Comparison of ENCODE assay signal across 16 cellular contexts in the genomic region with DNA sequence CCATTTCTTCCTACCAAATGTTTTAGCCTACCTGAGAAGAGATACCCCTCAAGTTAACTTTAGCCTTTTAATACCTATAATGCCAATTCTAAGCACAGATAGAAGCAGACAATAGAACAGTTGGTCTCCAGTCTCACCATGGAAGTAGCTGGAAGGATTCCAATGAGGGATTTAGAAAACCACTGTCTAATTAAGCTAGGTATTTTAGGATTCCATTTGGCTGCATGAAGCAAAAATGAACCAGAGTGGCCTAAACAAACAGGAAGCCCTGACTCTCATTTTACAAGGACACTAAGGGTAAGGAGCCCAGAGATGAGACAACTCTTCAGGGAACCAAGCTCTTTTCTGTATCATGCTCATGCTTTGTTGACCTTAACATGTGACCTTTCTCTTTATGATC.
DNase-seq lines count a peak whose midpoint lies in the region; ATAC-seq, FAIRE-seq and TF ChIP-seq lines count a peak whose summit lies in the region.
"Had no signal": no experiment of that assay in that cellular context is flagged by ENCODE, and none has a peak within 500 bp of the region (broad histone marks: within the 10 kb centered on the region; RNA-seq: fewer than 3 reads in every experiment).

No MANE protein-coding gene starts in this region.

- no peaks in the 10 kb centered on the region for H4K20me1 ChIP-seq in SK-N-SH (ENCODE audit: insufficient read depth)

- DNase-seq in SK-N-SH = no peak
- DNase-seq in NCI-H2171 (lab: John Stamatoyannopoulos, UW) = peak; percentile 23
- DNase-seq in choroid plexus epithelial cell (ENCODE audit: low read depth) = peak; percentile 34
- DNase-seq in activated CD4-positive, CD25-positive, alpha-beta regulatory T cell (lab: John Stamatoyannopoulos, UW) = no peak
- no peak for DNase-seq in H54 (ENCODE audit: insufficient read length, low spot score)
- no peak for DNase-seq in stimulated activated naive CD4-positive, alpha-beta T cell (lab: John Stamatoyannopoulos, UW)
- no peak for DNase-seq in central memory CD4-positive, alpha-beta T cell
- DNase-seq: cortex of kidney, DMS53, KG1, NCI-H2107, PC-3, thyroid gland had no signal

- no peaks in the 10 kb centered on the region for H3K36me3 ChIP-seq in SK-N-SH (replicated peaks in 1 of 2; ENCODE audit: control insufficient read depth in 1 of 2, insufficient read depth in 2 of 2, low read length in 1 of 2)
- H3K36me3 ChIP-seq: thyroid gland had no signal

- TF ChIP-seq POLR2A in H54 (IDR thresholded peaks at IDR 0.05; ENCODE audit: low read depth, low read length) = no peak

- no peak overlapping the region for H3K27ac ChIP-seq in SK-N-SH (ENCODE audit: low read depth in 2 of 2, low read length in 1 of 2)
- H3K27ac ChIP-seq: thyroid gland had no signal

- H3K4me1 ChIP-seq in SK-N-SH (ENCODE audit: control insufficient read depth in 1 of 2, insufficient read depth in 2 of 2, low read depth in 1 of 2, low read length in 1 of 2) = no peaks in the 10 kb centered on the region; a peak in 1 of 4 replicates
- H3K4me1 ChIP-seq: thyroid gland had no signal

- ATAC-seq in SK-N-SH treated with all-trans-retinoic acid at 6 μM for 48 hours = 0 out of 3 replicates have a peak, but pooled peaks have one; percentile 40
- ATAC-seq: activated CD4-positive, CD25-positive, alpha-beta regulatory T cell treated with anti-CD3 and anti-CD28 coated beads, Interleukin-2, amount 50 U/mL, for 24 hours; activated naive CD4-positive, alpha-beta T cell treated with anti-CD3 and anti-CD28 coated beads, Interleukin-2, amount 50 U/mL, for 72 hours; PC-3 had no signal

- no peak overlapping the region for H3K4me2 ChIP-seq in SK-N-SH

- FAIRE-seq in H54 (lab: Jason Lieb, UNC) = no peak

- no peaks in the 10 kb centered on the region for H3K9me2 ChIP-seq in SK-N-SH

- POLR2A ChIA-PET in SK-N-SH (lab: Yijun Ruan, JAX) = no interaction called here

- CTCF ChIA-PET in SK-N-SH (lab: Yijun Ruan, JAX) = no interaction called here

- TF ChIP-seq CTCF in SK-N-SH (IDR thresholded peaks at IDR 0.05) (no peak), choroid plexus epithelial cell (conservative IDR thresholded peaks at IDR 0.05; ENCODE audit: low read depth, low read length) (no peak)

- no peak for TF ChIP-seq EP300 in SK-N-SH (IDR thresholded peaks at IDR 0.05; ENCODE audit: borderline replicate concordance in 1 of 2, low read depth in 1 of 2, low read length in 1 of 2)

- no peaks in the 10 kb centered on the region for H3K9me3 ChIP-seq in SK-N-SH
- H3K9me3 ChIP-seq: thyroid gland had no signal

- no peaks in the 10 kb centered on the region for H3F3A ChIP-seq in SK-N-SH (replicated peaks; ENCODE audit: insufficient read depth)

- no peak overlapping the region for H3K9ac ChIP-seq in SK-N-SH

- no peaks in the 10 kb centered on the region for H3K79me2 ChIP-seq in SK-N-SH (ENCODE audit: insufficient read depth)

- H2AFZ ChIP-seq in SK-N-SH (ENCODE audit: low read depth) = no peak overlapping the region

- TF ChIP-seq RAD21 in SK-N-SH (IDR thresholded peaks at IDR 0.05; ENCODE audit: low read length) = no peak

- H3K4me3 ChIP-seq in SK-N-SH (ENCODE audit: low read depth in 2 of 2, low read length in 1 of 2) (no peak overlapping the region), choroid plexus epithelial cell (ENCODE audit: low read depth, low read length) (no peak overlapping the region)
- H3K4me3 ChIP-seq: thyroid gland had no signal

- no peaks in the 10 kb centered on the region for H3K27me3 ChIP-seq in SK-N-SH (ENCODE audit: insufficient read depth)
- H3K27me3 ChIP-seq: thyroid gland had no signal

TF ChIP-seq in SK-N-SH treated with all-trans-retinoic acid at 6 μM for 48 hours, 23 proteins besides CTCF, POLR2A, EP300 and RAD21 (continues in another document):
- TF ChIP-seq, protein P1, sequence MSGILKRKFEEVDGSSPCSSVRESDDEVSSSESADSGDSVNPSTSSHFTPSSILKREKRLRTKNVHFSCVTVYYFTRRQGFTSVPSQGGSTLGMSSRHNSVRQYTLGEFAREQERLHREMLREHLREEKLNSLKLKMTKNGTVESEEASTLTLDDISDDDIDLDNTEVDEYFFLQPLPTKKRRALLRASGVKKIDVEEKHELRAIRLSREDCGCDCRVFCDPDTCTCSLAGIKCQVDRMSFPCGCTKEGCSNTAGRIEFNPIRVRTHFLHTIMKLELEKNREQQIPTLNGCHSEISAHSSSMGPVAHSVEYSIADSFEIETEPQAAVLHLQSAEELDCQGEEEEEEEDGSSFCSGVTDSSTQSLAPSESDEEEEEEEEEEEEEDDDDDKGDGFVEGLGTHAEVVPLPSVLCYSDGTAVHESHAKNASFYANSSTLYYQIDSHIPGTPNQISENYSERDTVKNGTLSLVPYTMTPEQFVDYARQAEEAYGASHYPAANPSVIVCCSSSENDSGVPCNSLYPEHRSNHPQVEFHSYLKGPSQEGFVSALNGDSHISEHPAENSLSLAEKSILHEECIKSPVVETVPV (CRISPR knock-in tag; IDR thresholded peaks at IDR 0.05) = no peak
- TF ChIP-seq ZFP3 (CRISPR knock-in tag; IDR thresholded peaks at IDR 0.05) = no peak
- TF ChIP-seq, protein P2, sequence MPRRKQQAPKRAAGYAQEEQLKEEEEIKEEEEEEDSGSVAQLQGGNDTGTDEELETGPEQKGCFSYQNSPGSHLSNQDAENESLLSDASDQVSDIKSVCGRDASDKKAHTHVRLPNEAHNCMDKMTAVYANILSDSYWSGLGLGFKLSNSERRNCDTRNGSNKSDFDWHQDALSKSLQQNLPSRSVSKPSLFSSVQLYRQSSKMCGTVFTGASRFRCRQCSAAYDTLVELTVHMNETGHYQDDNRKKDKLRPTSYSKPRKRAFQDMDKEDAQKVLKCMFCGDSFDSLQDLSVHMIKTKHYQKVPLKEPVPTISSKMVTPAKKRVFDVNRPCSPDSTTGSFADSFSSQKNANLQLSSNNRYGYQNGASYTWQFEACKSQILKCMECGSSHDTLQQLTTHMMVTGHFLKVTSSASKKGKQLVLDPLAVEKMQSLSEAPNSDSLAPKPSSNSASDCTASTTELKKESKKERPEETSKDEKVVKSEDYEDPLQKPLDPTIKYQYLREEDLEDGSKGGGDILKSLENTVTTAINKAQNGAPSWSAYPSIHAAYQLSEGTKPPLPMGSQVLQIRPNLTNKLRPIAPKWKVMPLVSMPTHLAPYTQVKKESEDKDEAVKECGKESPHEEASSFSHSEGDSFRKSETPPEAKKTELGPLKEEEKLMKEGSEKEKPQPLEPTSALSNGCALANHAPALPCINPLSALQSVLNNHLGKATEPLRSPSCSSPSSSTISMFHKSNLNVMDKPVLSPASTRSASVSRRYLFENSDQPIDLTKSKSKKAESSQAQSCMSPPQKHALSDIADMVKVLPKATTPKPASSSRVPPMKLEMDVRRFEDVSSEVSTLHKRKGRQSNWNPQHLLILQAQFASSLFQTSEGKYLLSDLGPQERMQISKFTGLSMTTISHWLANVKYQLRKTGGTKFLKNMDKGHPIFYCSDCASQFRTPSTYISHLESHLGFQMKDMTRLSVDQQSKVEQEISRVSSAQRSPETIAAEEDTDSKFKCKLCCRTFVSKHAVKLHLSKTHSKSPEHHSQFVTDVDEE (CRISPR knock-in tag; IDR thresholded peaks at IDR 0.05) = no peak
- no peak for TF ChIP-seq PPARA (CRISPR knock-in tag; IDR thresholded peaks at IDR 0.05; ENCODE audit: borderline replicate concordance)
- TF ChIP-seq SNAI2 (CRISPR knock-in tag; IDR thresholded peaks at IDR 0.05) = no peak
- TF ChIP-seq ESRRG (CRISPR knock-in tag; IDR thresholded peaks at IDR 0.05) = no peak
- TF ChIP-seq OSR1 (CRISPR knock-in tag; IDR thresholded peaks at IDR 0.05) = no peak
- no peak for TF ChIP-seq RARB (CRISPR knock-in tag; IDR thresholded peaks at IDR 0.05)

TF ChIP-seq in SK-N-SH, 30 proteins besides CTCF, POLR2A, EP300 and RAD21:
- TF ChIP-seq SMC3 (IDR thresholded peaks at IDR 0.05; ENCODE audit: low read depth, low read length) (no peak), CHD2 (IDR thresholded peaks at IDR 0.05; ENCODE audit: low read length, partially characterized antibody) (no peak)
- TF ChIP-seq, protein P3, sequence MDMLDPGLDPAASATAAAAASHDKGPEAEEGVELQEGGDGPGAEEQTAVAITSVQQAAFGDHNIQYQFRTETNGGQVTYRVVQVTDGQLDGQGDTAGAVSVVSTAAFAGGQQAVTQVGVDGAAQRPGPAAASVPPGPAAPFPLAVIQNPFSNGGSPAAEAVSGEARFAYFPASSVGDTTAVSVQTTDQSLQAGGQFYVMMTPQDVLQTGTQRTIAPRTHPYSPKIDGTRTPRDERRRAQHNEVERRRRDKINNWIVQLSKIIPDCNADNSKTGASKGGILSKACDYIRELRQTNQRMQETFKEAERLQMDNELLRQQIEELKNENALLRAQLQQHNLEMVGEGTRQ (IDR thresholded peaks at IDR 0.05; ENCODE audit: borderline replicate concordance, low read depth, low read length) = no peak

Comparison
In these comparisons a context has a peak if more than half of its experiments do, and no peak if none do; other contexts are left out.
1. DNase-seq: peak in NCI-H2171 (single experiment) and choroid plexus epithelial cell (single experiment); none in SK-N-SH (single experiment), activated CD4-positive, CD25-positive, alpha-beta regulatory T cell (0 of 4), H54 (single experiment), stimulated activated naive CD4-positive, alpha-beta T cell (0 of 6) and central memory CD4-positive, alpha-beta T cell (single experiment).